Comparison of ENCODE assay signal across 21 cellular contexts in the genomic region with DNA sequence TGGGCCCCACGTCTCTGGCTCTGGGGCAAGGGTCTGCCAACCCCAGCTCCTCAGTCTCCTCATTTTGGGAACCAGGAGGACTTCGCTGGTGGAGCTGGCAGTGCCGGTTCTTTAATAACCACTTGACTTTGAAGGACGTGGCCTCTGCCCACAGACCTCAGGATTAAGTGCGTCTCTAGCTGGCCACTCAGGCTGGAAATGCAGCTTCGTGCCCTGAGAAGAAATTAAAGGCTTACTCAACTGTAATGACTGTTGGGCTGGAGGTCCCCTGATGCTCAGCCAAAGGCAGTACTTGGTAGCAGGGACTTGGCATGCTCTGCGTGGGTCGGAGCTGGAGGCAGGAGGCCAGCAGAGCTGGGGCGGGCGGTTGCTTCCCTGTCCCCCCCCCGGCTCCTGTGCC. TPM values are rescaled to one million over a fixed set of nuclear protein-coding genes. Genes with fewer than 3 reads are reported as not detected.
"Had no signal": no experiment of that assay in that cellular context is flagged by ENCODE, and none has a peak within 500 bp of the region (broad histone marks: within the 10 kb centered on the region; RNA-seq: fewer than 3 reads in every experiment).

No MANE protein-coding gene starts in this region.

- H3K36me3 ChIP-seq: neural progenitor cell, pancreas, right lobe of liver had no signal

- H3K4me1 ChIP-seq: gastrocnemius medialis, pancreas, right lobe of liver, tibial nerve had no signal

- H3K27me3 ChIP-seq: esophagus muscularis mucosa, gastrocnemius medialis, neural progenitor cell, pancreas, right lobe of liver, tibial nerve had no signal

- ATAC-seq: effector memory CD8-positive, alpha-beta T cell; gastrocnemius medialis; left cardiac atrium; natural killer cell treated with Interleukin-12 subunit alpha and Interleukin-12 subunit beta and Interleukin-15 and Interleukin-18, amount 100 ng/mL, for 72 hours; pancreas; right lobe of liver; stimulated activated memory B cell treated with anti-CD40 and anti-IgM and Interleukin-4, amounts not matched to agents 10 μg/mL and 1 μg/mL and 100 μg/mL, for 72 hours had no signal

- H3K9me3 ChIP-seq: esophagus muscularis mucosa, gastrocnemius medialis, pancreas, right lobe of liver, tibial nerve had no signal

- DNase-seq: effector memory CD8-positive, alpha-beta T cell; gastrocnemius medialis; immature natural killer cell; left cardiac atrium; mesenchymal stem cell; midbrain; occipital lobe; right lobe of liver; stimulated activated CD4-positive, alpha-beta T cell treated with anti-CD3 and anti-CD28 coated beads, Interleukin-15, amount 100 ng/mL, for 24 hours; stimulated activated CD4-positive, alpha-beta T cell treated with anti-CD3 and anti-CD28 coated beads, Interleukin-1b, Interleukin-23, amount 100 ng/mL, for 48 hours; stimulated activated CD4-positive, alpha-beta T cell treated with anti-CD3 and anti-CD28 coated beads, Interleukin-4, amount 100 ng/mL, for 24 hours had no signal

- H3K27ac ChIP-seq: epithelial cell of prostate, esophagus muscularis mucosa, gastrocnemius medialis, neural progenitor cell, pancreas, right lobe of liver, tibial nerve had no signal

- H3K4me3 ChIP-seq: esophagus muscularis mucosa, gastrocnemius medialis, neural progenitor cell, pancreas, right lobe of liver, tibial nerve had no signal

RNA-seq across cellular contexts. Expression of a gene that starts 16.7 kb away (rescaled TPM):
- total RNA-seq: fibroblast of villous mesenchyme, progenitor cell of endocrine pancreas had no signal
- polyA plus RNA-seq: keratinocyte had no signal
